ENCODE assay signal across 14 cellular contexts in the genomic region with DNA sequence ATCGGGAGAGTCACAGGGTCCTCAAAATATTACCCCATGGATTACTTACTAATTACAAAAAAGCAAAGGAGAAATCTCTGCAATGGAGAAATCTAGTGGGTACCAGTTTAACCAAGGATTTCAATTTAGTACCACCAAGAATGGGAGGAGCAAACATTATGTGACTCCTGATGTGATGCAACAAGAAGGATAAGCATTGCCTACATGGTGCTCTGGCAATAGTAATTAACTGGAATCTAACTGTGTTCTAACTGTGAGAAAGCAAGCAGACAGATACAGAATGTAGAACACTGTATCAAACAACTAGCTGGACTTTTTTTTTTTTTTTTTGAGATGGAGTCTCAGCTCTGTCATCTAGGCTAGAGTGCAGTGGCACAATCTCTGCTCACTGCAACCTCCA.
A peak's percentile ranks its signal among the peaks of the same experiment; 100 is the strongest.
DNase-seq lines count a peak whose midpoint lies in the region; ATAC-seq and TF ChIP-seq lines count a peak whose summit lies in the region.
"Had no signal": no experiment of that assay in that cellular context is flagged by ENCODE, and none has a peak within 500 bp of the region (broad histone marks: within the 10 kb centered on the region; RNA-seq: fewer than 3 reads in every experiment).

No MANE protein-coding gene starts in this region.

- H3K27me3 ChIP-seq in left ventricle myocardium inferior (ENCODE audit: low read depth) (no peaks in the 10 kb centered on the region), right atrium auricular region (no peaks in the 10 kb centered on the region)

- ATAC-seq in activated T-helper 17 cell treated with anti-CD3 and anti-CD28 coated beads, Interleukin-2, amount 50 U/mL, for 72 hours (replicated peaks) = no peak
- ATAC-seq in WTC11 = no peak
- ATAC-seq: CD8-positive, alpha-beta T cell had no signal

- TF ChIP-seq CTCF in left ventricle myocardium inferior (IDR thresholded peaks at IDR 0.05; ENCODE audit: borderline replicate concordance) = no peak
- no peak for TF ChIP-seq CTCF in right atrium auricular region (IDR thresholded peaks at IDR 0.05)
- TF ChIP-seq CTCF in brain (conservative IDR thresholded peaks at IDR 0.05) = no peak
- no peak for TF ChIP-seq CTCF in WTC11 (IDR thresholded peaks at IDR 0.05)

- H3K9me3 Mint-ChIP-seq in activated T-helper 17 cell treated with anti-CD3 and anti-CD28 coated beads, Interleukin-2, amount 50 U/mL, for 72 hours = peaks cover 6% of the 10 kb centered on the region
- H3K9me3 Mint-ChIP-seq in brain (peaks cover 0 to 16% (median 9%) of the 10 kb centered on the region in 5 experiments), WTC11 (peaks cover 13% of the 10 kb centered on the region)
- H3K9me3 Mint-ChIP-seq: HFFc6 had no signal

- no peaks in the 10 kb centered on the region for H3K27me3 Mint-ChIP-seq in activated T-helper 17 cell treated with anti-CD3 and anti-CD28 coated beads, Interleukin-2, amount 50 U/mL, for 72 hours
- H3K27me3 Mint-ChIP-seq in brain (no peaks in the 10 kb centered on the region), WTC11 (ENCODE audit: low read depth) (no peaks in the 10 kb centered on the region)

- H3K9me3 ChIP-seq in left ventricle myocardium inferior (replicated peaks) = no peaks in the 10 kb centered on the region
- no peaks in the 10 kb centered on the region for H3K9me3 ChIP-seq in right atrium auricular region
- H3K9me3 ChIP-seq: Caco-2, HAP-1 had no signal

- H3K27ac ChIP-seq in left ventricle myocardium inferior (replicated peaks) = peak overlapping the region; percentile 37
- no peak overlapping the region for H3K27ac ChIP-seq in right atrium auricular region

- peaks cover 6% of the 10 kb centered on the region for H3K36me3 Mint-ChIP-seq in activated T-helper 17 cell treated with anti-CD3 and anti-CD28 coated beads, Interleukin-2, amount 50 U/mL, for 72 hours (ENCODE audit: low read depth)
- H3K36me3 Mint-ChIP-seq in brain = peaks cover 43% of the 10 kb centered on the region
- peaks cover 12% of the 10 kb centered on the region for H3K36me3 Mint-ChIP-seq in WTC11

- H3K4me3 ChIP-seq in left ventricle myocardium inferior = no peak overlapping the region
- H3K4me3 ChIP-seq in right atrium auricular region = no peak overlapping the region
- H3K4me3 ChIP-seq: HAP-1 had no signal

- CTCF ChIA-PET in WTC11 (lab: Charles Lee) = no interaction called here

- H3K27ac Mint-ChIP-seq in activated T-helper 17 cell treated with anti-CD3 and anti-CD28 coated beads, Interleukin-2, amount 50 U/mL, for 72 hours = peak overlapping the region; percentile 34
- H3K27ac Mint-ChIP-seq in brain (peak overlapping the region in 3 of 5 experiments; percentile 14 to 91 (median 86)), WTC11 (no peak overlapping the region)
- H3K27ac Mint-ChIP-seq: CD8-positive, alpha-beta T cell; HFFc6 had no signal

- H3K4me1 Mint-ChIP-seq in activated T-helper 17 cell treated with anti-CD3 and anti-CD28 coated beads, Interleukin-2, amount 50 U/mL, for 72 hours = peaks cover 20% of the 10 kb centered on the region
- peaks cover 52% of the 10 kb centered on the region for H3K4me1 Mint-ChIP-seq in brain
- H3K4me1 Mint-ChIP-seq in WTC11 = peaks cover 16% of the 10 kb centered on the region

- no peak overlapping the region for H3K4me3 Mint-ChIP-seq in activated T-helper 17 cell treated with anti-CD3 and anti-CD28 coated beads, Interleukin-2, amount 50 U/mL, for 72 hours
- H3K4me3 Mint-ChIP-seq in brain = no peak overlapping the region
- no peak overlapping the region for H3K4me3 Mint-ChIP-seq in WTC11
- H3K4me3 Mint-ChIP-seq: CD8-positive, alpha-beta T cell; HFFc6 had no signal

- peaks cover 52% of the 10 kb centered on the region for H3K4me1 ChIP-seq in left ventricle myocardium inferior
- peaks cover 0 to 15% of the 10 kb centered on the region in 2 donors for H3K4me1 ChIP-seq in right atrium auricular region
- H3K4me1 ChIP-seq: Caco-2, HAP-1 had no signal

- DNase-seq in left ventricle myocardium inferior (no peak), right atrium auricular region (ENCODE audit: low spot score) (no peak), WTC11 (ENCODE audit: low spot score) (no peak), NCI-H187 (lab: John Stamatoyannopoulos, UW) (no peak)
- DNase-seq: C1 segment of cervical spinal cord; Caco-2; CD8-positive, alpha-beta T cell; DMS153; DND-41; GOT3; HFFc6 had no signal

- POLR2A ChIA-PET in WTC11 (lab: Charles Lee) = no interaction called here

- intact Hi-C loops in left ventricle myocardium inferior (cut with micrococcal nuclease) = no loop called here

- H3K36me3 ChIP-seq in left ventricle myocardium inferior = no peaks in the 10 kb centered on the region
- no peaks in the 10 kb centered on the region for H3K36me3 ChIP-seq in right atrium auricular region
- H3K36me3 ChIP-seq: HAP-1 had no signal

TF ChIP-seq in WTC11, 78 proteins besides CTCF, POLR2A, EP300 and RAD21 (continues in another document):
- no peak for TF ChIP-seq HMGA2 (CRISPR knock-in tag; IDR thresholded peaks at IDR 0.05)
- no peak for TF ChIP-seq RELA (CRISPR knock-in tag; IDR thresholded peaks at IDR 0.05; ENCODE audit: borderline replicate concordance)
- no peak for TF ChIP-seq ZNF317 (CRISPR knock-in tag; IDR thresholded peaks at IDR 0.05; ENCODE audit: borderline replicate concordance, low read depth)
- no peak for TF ChIP-seq GRHL2 (CRISPR knock-in tag; IDR thresholded peaks at IDR 0.05; ENCODE audit: insufficient replicate concordance, severe bottlenecking)
- no peak for TF ChIP-seq E2F4 (CRISPR knock-in tag; IDR thresholded peaks at IDR 0.05; ENCODE audit: borderline replicate concordance, low read depth)
- no peak for TF ChIP-seq IRF1 (CRISPR knock-in tag; IDR thresholded peaks at IDR 0.05)
- no peak for TF ChIP-seq ZNF396 (CRISPR knock-in tag; IDR thresholded peaks at IDR 0.05; ENCODE audit: borderline replicate concordance)
- TF ChIP-seq, protein P1, sequence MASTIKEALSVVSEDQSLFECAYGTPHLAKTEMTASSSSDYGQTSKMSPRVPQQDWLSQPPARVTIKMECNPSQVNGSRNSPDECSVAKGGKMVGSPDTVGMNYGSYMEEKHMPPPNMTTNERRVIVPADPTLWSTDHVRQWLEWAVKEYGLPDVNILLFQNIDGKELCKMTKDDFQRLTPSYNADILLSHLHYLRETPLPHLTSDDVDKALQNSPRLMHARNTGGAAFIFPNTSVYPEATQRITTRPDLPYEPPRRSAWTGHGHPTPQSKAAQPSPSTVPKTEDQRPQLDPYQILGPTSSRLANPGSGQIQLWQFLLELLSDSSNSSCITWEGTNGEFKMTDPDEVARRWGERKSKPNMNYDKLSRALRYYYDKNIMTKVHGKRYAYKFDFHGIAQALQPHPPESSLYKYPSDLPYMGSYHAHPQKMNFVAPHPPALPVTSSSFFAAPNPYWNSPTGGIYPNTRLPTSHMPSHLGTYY (CRISPR knock-in tag; IDR thresholded peaks at IDR 0.05) = no peak
- no peak for TF ChIP-seq IRF2 (CRISPR knock-in tag; IDR thresholded peaks at IDR 0.05; ENCODE audit: borderline replicate concordance, low read depth)
- TF ChIP-seq, protein P2, sequence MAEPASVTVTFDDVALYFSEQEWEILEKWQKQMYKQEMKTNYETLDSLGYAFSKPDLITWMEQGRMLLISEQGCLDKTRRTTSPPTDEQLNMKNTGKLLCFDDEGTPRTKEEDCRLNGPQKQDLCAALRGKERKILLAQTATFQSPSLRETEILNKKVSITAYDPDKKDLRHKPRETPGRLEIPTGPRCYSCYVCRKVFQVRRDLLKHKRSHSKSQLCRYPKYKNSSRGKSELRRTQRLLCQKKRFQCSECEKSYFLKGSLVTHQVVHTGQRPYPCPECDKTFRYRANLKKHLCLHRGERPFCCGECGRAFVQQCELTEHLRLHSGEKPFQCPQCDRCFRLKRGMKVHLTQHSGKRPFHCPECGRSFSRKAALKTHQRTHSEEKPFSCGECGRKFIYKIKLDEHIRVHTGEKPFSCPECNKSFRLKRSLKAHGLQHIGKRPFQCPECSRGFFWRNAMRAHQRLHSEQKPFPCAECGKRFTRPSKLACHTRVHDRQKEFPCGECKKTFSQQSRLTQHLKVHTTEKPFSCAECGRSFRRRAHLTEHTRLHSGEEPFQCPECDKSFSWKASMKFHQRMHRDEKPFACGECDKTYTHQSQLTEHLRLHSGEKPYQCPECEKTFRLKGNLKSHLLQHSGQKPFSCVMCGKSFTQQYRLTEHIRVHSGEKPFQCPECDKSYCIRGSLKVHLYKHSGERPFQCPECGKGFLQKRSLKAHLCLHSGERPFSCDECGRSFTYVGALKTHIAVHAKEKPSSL (CRISPR knock-in tag; conservative IDR thresholded peaks at IDR 0.05) = no peak
- no peak for TF ChIP-seq ZNF232 (CRISPR knock-in tag; IDR thresholded peaks at IDR 0.05)
- TF ChIP-seq ELF4 (CRISPR knock-in tag; IDR thresholded peaks at IDR 0.05; ENCODE audit: low read depth) = no peak
